ENCODE assay signal across 1 cellular context in genomic region chr6:110039364-110039995, GRCh38.
TF ChIP-seq lines count a peak whose summit lies in the region.

No MANE protein-coding gene starts in this region.

TF ChIP-seq in HepG2, 621 proteins besides CTCF, POLR2A, EP300 and RAD21 (continued from another document and continues in another):
- TF ChIP-seq FOXP4 (CRISPR knock-in tag; IDR thresholded peaks at IDR 0.05) = 0 out of 2 replicates have a peak, but pooled peaks have one; percentile 26
- TF ChIP-seq RXRB (CRISPR knock-in tag; IDR thresholded peaks at IDR 0.05; ENCODE audit: borderline replicate concordance) = peak; percentile 22; the same call in 1 of the 2 replicates
- no peak for TF ChIP-seq ZNF333 (CRISPR knock-in tag; IDR thresholded peaks at IDR 0.05; ENCODE audit: borderline replicate concordance)
- TF ChIP-seq UBTF (CRISPR knock-in tag; IDR thresholded peaks at IDR 0.05) = no peak
- TF ChIP-seq ERF (CRISPR knock-in tag; IDR thresholded peaks at IDR 0.05) = peak; percentile 42; the same call in 1 of the 2 replicates
- TF ChIP-seq MED1 (CRISPR knock-in tag; IDR thresholded peaks at IDR 0.05) = peak; percentile 24; the same call in 1 of the 2 replicates
- no peak for TF ChIP-seq SMARCE1 (IDR thresholded peaks at IDR 0.05; ENCODE audit: borderline replicate concordance)
- no peak for TF ChIP-seq ZNF326 (CRISPR knock-in tag; IDR thresholded peaks at IDR 0.05; ENCODE audit: borderline replicate concordance)
- peak; percentile 4 for TF ChIP-seq ZEB1 (IDR thresholded peaks at IDR 0.05; ENCODE audit: insufficient replicate concordance, low read depth)
- TF ChIP-seq ARID5B (CRISPR knock-in tag; IDR thresholded peaks at IDR 0.05) = 0 out of 2 replicates have a peak, but pooled peaks have one; percentile 22
- no peak for TF ChIP-seq ZFP36 (IDR thresholded peaks at IDR 0.05; ENCODE audit: borderline replicate concordance, low read depth, low read length, partially characterized antibody)
- no peak for TF ChIP-seq RNF219 (CRISPR knock-in tag; IDR thresholded peaks at IDR 0.05)
- no peak for TF ChIP-seq MTF1 (CRISPR knock-in tag; IDR thresholded peaks at IDR 0.05)
- no peak for TF ChIP-seq FIP1L1 (IDR thresholded peaks at IDR 0.05; ENCODE audit: borderline replicate concordance, insufficient read depth, low read depth, low read length)
- peak; percentile 27; the same call in 1 of the 2 replicates for TF ChIP-seq ZNF574 (CRISPR knock-in tag; IDR thresholded peaks at IDR 0.05)
- no peak for TF ChIP-seq MAF1 (CRISPR knock-in tag; IDR thresholded peaks at IDR 0.05; ENCODE audit: borderline replicate concordance)
- no peak for TF ChIP-seq ZNF225 (CRISPR knock-in tag; IDR thresholded peaks at IDR 0.05)
- TF ChIP-seq ZNF710 (CRISPR knock-in tag; IDR thresholded peaks at IDR 0.05; ENCODE audit: borderline replicate concordance) = no peak
- no peak for TF ChIP-seq GABPB1 (CRISPR knock-in tag; IDR thresholded peaks at IDR 0.05)
- no peak for TF ChIP-seq TFDP2 (CRISPR knock-in tag; IDR thresholded peaks at IDR 0.05)
- no peak for TF ChIP-seq TBX3 (IDR thresholded peaks at IDR 0.05; ENCODE audit: borderline replicate concordance)
- TF ChIP-seq ZNF318 (CRISPR knock-in tag; IDR thresholded peaks at IDR 0.05) = no peak
- TF ChIP-seq ZSCAN21 (CRISPR knock-in tag; IDR thresholded peaks at IDR 0.05; ENCODE audit: borderline replicate concordance) = no peak
- TF ChIP-seq ZBTB7B (CRISPR knock-in tag; IDR thresholded peaks at IDR 0.05) = no peak
- TF ChIP-seq MXD4 (CRISPR knock-in tag; IDR thresholded peaks at IDR 0.05) = no peak
